ENCODE assay signal across 16 cellular contexts in the genomic region with DNA sequence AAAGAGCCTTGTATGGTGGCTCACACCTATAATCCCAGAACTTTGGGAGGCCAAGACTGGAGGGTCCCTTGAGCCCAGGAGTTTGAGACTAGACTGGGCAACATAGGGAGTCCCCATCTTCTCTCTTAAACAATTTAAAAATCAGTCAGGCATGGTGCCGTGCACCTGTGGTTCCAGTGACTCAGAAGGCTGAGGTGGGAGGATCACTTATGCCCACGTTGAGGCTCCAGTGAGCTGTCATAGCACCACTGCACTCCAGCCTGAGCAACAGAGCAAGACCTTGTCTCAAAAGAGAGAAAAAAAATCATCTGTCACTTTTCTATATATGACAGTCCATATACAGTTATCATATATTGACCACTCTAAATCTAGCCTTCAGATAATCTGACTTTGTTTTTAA.
A peak's percentile ranks its signal among the peaks of the same experiment; 100 is the strongest.
DNase-seq lines count a peak whose midpoint lies in the region; ATAC-seq lines count a peak whose summit lies in the region.
"Had no signal": no experiment of that assay in that cellular context is flagged by ENCODE, and none has a peak within 500 bp of the region (broad histone marks: within the 10 kb centered on the region; RNA-seq: fewer than 3 reads in every experiment).

No MANE protein-coding gene starts in this region.

- no peaks in the 10 kb centered on the region for H3K36me3 Mint-ChIP-seq in stimulated activated effector memory CD8-positive, alpha-beta T cell treated with anti-CD3 and anti-CD28 coated beads, Interleukin-12 subunit alpha, Interleukin-12 subunit beta, amount 100 ng/mL, for 72 hours
- no peaks in the 10 kb centered on the region for H3K36me3 Mint-ChIP-seq in T-helper 17 cell (ENCODE audit: low read depth)

- H3K9me3 Mint-ChIP-seq in stimulated activated effector memory CD8-positive, alpha-beta T cell treated with anti-CD3 and anti-CD28 coated beads, Interleukin-12 subunit alpha, Interleukin-12 subunit beta, amount 100 ng/mL, for 72 hours = no peaks in the 10 kb centered on the region

- no peak overlapping the region for H3K27ac Mint-ChIP-seq in stimulated activated effector memory CD8-positive, alpha-beta T cell treated with anti-CD3 and anti-CD28 coated beads, Interleukin-12 subunit alpha, Interleukin-12 subunit beta, amount 100 ng/mL, for 72 hours
- no peak overlapping the region for H3K27ac Mint-ChIP-seq in T-helper 17 cell

- H3K4me1 Mint-ChIP-seq in stimulated activated effector memory CD8-positive, alpha-beta T cell treated with anti-CD3 and anti-CD28 coated beads, Interleukin-12 subunit alpha, Interleukin-12 subunit beta, amount 100 ng/mL, for 72 hours = no peaks in the 10 kb centered on the region
- H3K4me1 Mint-ChIP-seq in T-helper 17 cell = peaks cover under 1% of the 10 kb centered on the region

- ATAC-seq in activated CD4-positive, CD25-positive, alpha-beta regulatory T cell treated with anti-CD3 and anti-CD28 coated beads, Interleukin-2, amount 50 U/mL, for 24 hours = peak; percentile 28 to 30
- ATAC-seq in HG02973 (IDR thresholded peaks at IDR 0.05; ENCODE audit: unreplicated experiment) = peak; percentile 46
- ATAC-seq in stimulated activated effector memory CD8-positive, alpha-beta T cell treated with anti-CD3 and anti-CD28 coated beads, Interleukin-12 subunit alpha, Interleukin-12 subunit beta, amount 100 ng/mL, for 72 hours = peak; percentile 82
- ATAC-seq in T-helper 17 cell = no peak
- ATAC-seq: heart right ventricle, Panc1 had no signal

- peaks cover 12% of the 10 kb centered on the region for H3K27me3 Mint-ChIP-seq in T-helper 17 cell

- no peak overlapping the region for H3K4me3 Mint-ChIP-seq in stimulated activated effector memory CD8-positive, alpha-beta T cell treated with anti-CD3 and anti-CD28 coated beads, Interleukin-12 subunit alpha, Interleukin-12 subunit beta, amount 100 ng/mL, for 72 hours
- H3K4me3 Mint-ChIP-seq in T-helper 17 cell = no peak overlapping the region
- H3K4me3 Mint-ChIP-seq: neural crest cell had no signal

- DNase-seq in activated CD4-positive, CD25-positive, alpha-beta regulatory T cell (lab: John Stamatoyannopoulos, UW) = no peak
- DNase-seq in amniotic epithelial cell (ENCODE audit: low read depth) (peak; percentile 60), T-helper 17 cell (no peak), retina (no peak)
- DNase-seq in stimulated activated effector memory CD8-positive, alpha-beta T cell treated with anti-CD3 and anti-CD28 coated beads, Interleukin-12 subunit alpha, Interleukin-12 subunit beta, amount 100 ng/mL, for 72 hours (ENCODE audit: low spot score in 2 of 2) = no peak
- DNase-seq in NK-92 treated with Interleukin-12 subunit alpha and Interleukin-12 subunit beta, amount 100 ng/mL, for 24 hours (lab: John Stamatoyannopoulos, UW) = no peak
- DNase-seq: 8988T; activated naive CD4-positive, alpha-beta T cell; heart right ventricle; NCI-H1048; T-helper 2 cell; testis had no signal

- no peaks in the 10 kb centered on the region for H3K9me3 ChIP-seq in T-helper 17 cell (ENCODE audit: control insufficient read depth, low read length, poor library complexity, severe bottlenecking)
- H3K9me3 ChIP-seq: heart right ventricle, testis had no signal
